ENCODE assay signal across 27 cellular contexts in genomic region chr5:86554638-86555037, GRCh38.
"Had no signal": no experiment of that assay in that cellular context is flagged by ENCODE, and none has a peak within 500 bp of the region (broad histone marks: within the 10 kb centered on the region; RNA-seq: fewer than 3 reads in every experiment).

No MANE protein-coding gene starts in this region.

- H3K27ac Mint-ChIP-seq: naive B cell; naive thymus-derived CD8-positive, alpha-beta T cell; natural killer cell treated with Interleukin-12 subunit alpha and Interleukin-12 subunit beta and Interleukin-15 and Interleukin-18, amount 100 ng/mL, for 72 hours; nephron progenitor cell; stimulated activated effector memory CD8-positive, alpha-beta T cell treated with anti-CD3 and anti-CD28 coated beads, Interleukin-12 subunit alpha, Interleukin-12 subunit beta, amount 100 ng/mL, for 72 hours; stimulated activated naive B cell treated with anti-CD40 and anti-IgM and Interleukin-4, amounts not matched to agents 10 μg/mL and 1 μg/mL and 100 μg/mL, for 72 hours; stimulated activated naive CD8-positive, alpha-beta T cell treated with anti-CD3 and anti-CD28 coated beads, Interleukin-15, Interleukin-2, amounts not matched to agents 100 ng/mL and 50 ng/mL, for 24 hours had no signal

- H3K4me3 ChIP-seq: pancreas, psoas muscle, skin epidermis, stomach, thoracic aorta, thyroid gland, tibial nerve, upper lobe of right lung, uterus had no signal

- H3K9me3 Mint-ChIP-seq: natural killer cell treated with Interleukin-12 subunit alpha and Interleukin-12 subunit beta and Interleukin-15 and Interleukin-18, amount 100 ng/mL, for 72 hours; nephron progenitor cell; stimulated activated effector memory CD8-positive, alpha-beta T cell treated with anti-CD3 and anti-CD28 coated beads, Interleukin-12 subunit alpha, Interleukin-12 subunit beta, amount 100 ng/mL, for 72 hours had no signal

- H3K36me3 Mint-ChIP-seq: naive B cell; naive thymus-derived CD8-positive, alpha-beta T cell; natural killer cell treated with Interleukin-12 subunit alpha and Interleukin-12 subunit beta and Interleukin-15 and Interleukin-18, amount 100 ng/mL, for 72 hours; stimulated activated effector memory CD8-positive, alpha-beta T cell treated with anti-CD3 and anti-CD28 coated beads, Interleukin-12 subunit alpha, Interleukin-12 subunit beta, amount 100 ng/mL, for 72 hours; stimulated activated naive B cell treated with anti-CD40 and anti-IgM and Interleukin-4, amounts not matched to agents 10 μg/mL and 1 μg/mL and 100 μg/mL, for 72 hours had no signal

- DNase-seq: naive B cell; naive thymus-derived CD8-positive, alpha-beta T cell; nephron progenitor cell; nucleus accumbens; pancreas; psoas muscle; right cardiac atrium; stimulated activated CD4-positive, alpha-beta T cell treated with anti-CD3 and anti-CD28 coated beads, Interleukin-15, amount 100 ng/mL, for 24 hours; stimulated activated CD4-positive, alpha-beta T cell treated with anti-CD3 and anti-CD28 coated beads, Interleukin-2, amount 100 ng/mL, for 24 hours; stimulated activated CD4-positive, alpha-beta T cell treated with anti-CD3 and anti-CD28 coated beads, Interleukin-2, amount 100 ng/mL, for 48 hours; stimulated activated CD4-positive, alpha-beta T cell treated with anti-CD3 and anti-CD28 coated beads, Interleukin-4, amount 100 ng/mL, for 24 hours; stimulated activated naive B cell treated with anti-CD40 and anti-IgM and Interleukin-4, amounts not matched to agents 10 μg/mL and 1 μg/mL and 100 μg/mL, for 72 hours; stimulated activated naive CD4-positive, alpha-beta T cell treated with Interleukin-2 at 50 U/mL for 16 hours; stomach; thyroid gland; trophoblast cell; upper lobe of right lung; uterus had no signal

- H3K36me3 ChIP-seq: neutrophil, pancreas, stomach, thoracic aorta, thyroid gland, tibial nerve, upper lobe of right lung, uterus had no signal

- H3K4me1 ChIP-seq: pancreas, psoas muscle, stomach, thyroid gland, tibial nerve, upper lobe of right lung, uterus had no signal

- H3K9me3 ChIP-seq: neutrophil, pancreas, thoracic aorta, thyroid gland, upper lobe of right lung, uterus had no signal

- H3K27me3 Mint-ChIP-seq: naive B cell; natural killer cell treated with Interleukin-12 subunit alpha and Interleukin-12 subunit beta and Interleukin-15 and Interleukin-18, amount 100 ng/mL, for 72 hours; stimulated activated naive B cell treated with anti-CD40 and anti-IgM and Interleukin-4, amounts not matched to agents 10 μg/mL and 1 μg/mL and 100 μg/mL, for 72 hours; stimulated activated naive CD8-positive, alpha-beta T cell treated with anti-CD3 and anti-CD28 coated beads, Interleukin-15, Interleukin-2, amounts not matched to agents 100 ng/mL and 50 ng/mL, for 24 hours had no signal

- ATAC-seq: naive thymus-derived CD8-positive, alpha-beta T cell; natural killer cell treated with Interleukin-12 subunit alpha and Interleukin-12 subunit beta and Interleukin-15 and Interleukin-18, amount 100 ng/mL, for 72 hours; pancreas; psoas muscle; right cardiac atrium; sciatic nerve; stimulated activated effector memory CD8-positive, alpha-beta T cell treated with anti-CD3 and anti-CD28 coated beads, Interleukin-12 subunit alpha, Interleukin-12 subunit beta, amount 100 ng/mL, for 72 hours; stimulated activated naive B cell treated with anti-CD40 and anti-IgM and Interleukin-4, amounts not matched to agents 10 μg/mL and 1 μg/mL and 100 μg/mL, for 72 hours; upper lobe of right lung had no signal

- H3K27me3 ChIP-seq: neutrophil, pancreas, stomach, thyroid gland, tibial nerve, upper lobe of right lung, uterus had no signal

- H3K27ac ChIP-seq: neutrophil, pancreas, psoas muscle, skin epidermis, stomach, thoracic aorta, thyroid gland, tibial nerve, upper lobe of right lung, uterus had no signal

- H3K4me3 Mint-ChIP-seq: naive B cell; naive thymus-derived CD8-positive, alpha-beta T cell; natural killer cell treated with Interleukin-12 subunit alpha and Interleukin-12 subunit beta and Interleukin-15 and Interleukin-18, amount 100 ng/mL, for 72 hours; nephron progenitor cell; neural crest cell; stimulated activated effector memory CD8-positive, alpha-beta T cell treated with anti-CD3 and anti-CD28 coated beads, Interleukin-12 subunit alpha, Interleukin-12 subunit beta, amount 100 ng/mL, for 72 hours; stimulated activated naive B cell treated with anti-CD40 and anti-IgM and Interleukin-4, amounts not matched to agents 10 μg/mL and 1 μg/mL and 100 μg/mL, for 72 hours; stimulated activated naive CD8-positive, alpha-beta T cell treated with anti-CD3 and anti-CD28 coated beads, Interleukin-15, Interleukin-2, amounts not matched to agents 100 ng/mL and 50 ng/mL, for 24 hours had no signal

- H3K4me1 Mint-ChIP-seq: naive B cell; naive thymus-derived CD8-positive, alpha-beta T cell; nephron progenitor cell; neural crest cell; stimulated activated effector memory CD8-positive, alpha-beta T cell treated with anti-CD3 and anti-CD28 coated beads, Interleukin-12 subunit alpha, Interleukin-12 subunit beta, amount 100 ng/mL, for 72 hours; stimulated activated naive B cell treated with anti-CD40 and anti-IgM and Interleukin-4, amounts not matched to agents 10 μg/mL and 1 μg/mL and 100 μg/mL, for 72 hours had no signal
